Comparison of ENCODE assay signal across 31 cellular contexts in genomic region chr9:31574006-31574750, GRCh38.
DNase-seq lines count a peak whose midpoint lies in the region; ATAC-seq and TF ChIP-seq lines count a peak whose summit lies in the region.
"Had no signal": no experiment of that assay in that cellular context is flagged by ENCODE, and none has a peak within 500 bp of the region (broad histone marks: within the 10 kb centered on the region; RNA-seq: fewer than 3 reads in every experiment).

No MANE protein-coding gene starts in this region.

- H3K4me3 ChIP-seq in trophoblast cell (ENCODE audit: low read depth, low read length), result no peak overlapping the region
- H3K4me3 ChIP-seq: adrenal gland; BLaER1 treated with 17β-estradiol and CSF1 and Interleukin-3, amounts not matched to agents 10 nM and 100 nM; mucosa of descending colon; neural progenitor cell; psoas muscle had no signal

- H3K9me3 ChIP-seq in trophoblast cell (ENCODE audit: insufficient read depth, low read depth, low read length), result no peaks in the 10 kb centered on the region
- H3K9me3 ChIP-seq: adrenal gland; BLaER1 treated with 17β-estradiol and CSF1 and Interleukin-3, amounts not matched to agents 10 nM and 100 nM; mucosa of descending colon; psoas muscle had no signal

- 100% methylated on average over 2 of the region's 4 CpGs for WGBS in trophoblast cell (ENCODE audit: extremely low coverage, insufficient coverage, insufficient read length)

- H3K14ac ChIP-seq in trophoblast cell (ENCODE audit: low read length), result no peak overlapping the region

- no peak overlapping the region for H4K8ac ChIP-seq in trophoblast cell (ENCODE audit: low read depth, low read length)

- H2BK120ac ChIP-seq in trophoblast cell (ENCODE audit: insufficient read depth, low read length, poor library complexity), result no peak overlapping the region

- peak overlapping the region; percentile 20 for H3K4me2 ChIP-seq in trophoblast cell (ENCODE audit: low read length)
- H3K4me2 ChIP-seq: BLaER1 treated with 17β-estradiol and CSF1 and Interleukin-3, amounts not matched to agents 10 nM and 100 nM; neural progenitor cell had no signal

- H4K91ac ChIP-seq in trophoblast cell (ENCODE audit: low read depth, low read length), result no peak overlapping the region

- H2BK12ac ChIP-seq in trophoblast cell (ENCODE audit: low read length), result no peak overlapping the region

- H3K27me3 ChIP-seq in foreskin keratinocyte, result no peaks in the 10 kb centered on the region
- H3K27me3 ChIP-seq in trophoblast cell (ENCODE audit: insufficient read depth, low read length), result no peaks in the 10 kb centered on the region
- H3K27me3 ChIP-seq: adrenal gland; BLaER1 treated with 17β-estradiol and CSF1 and Interleukin-3, amounts not matched to agents 10 nM and 100 nM; neural progenitor cell had no signal

- no peak for TF ChIP-seq CTCF in foreskin keratinocyte (conservative IDR thresholded peaks at IDR 0.05)

- DNase-seq in LHCN-M2 (ENCODE audit: low read depth), result peak; percentile 91
- peak; percentile 65 for DNase-seq in amniotic epithelial cell (ENCODE audit: low read depth)
- peak; percentile 74 to 86 for DNase-seq in foreskin keratinocyte
- DNase-seq in trophoblast cell, result peak; percentile 24 to 65
- DNase-seq in activated naive CD4-positive, alpha-beta T cell (lab: John Stamatoyannopoulos, UW), result no peak
- no peak for DNase-seq in SIG-M5 (lab: John Stamatoyannopoulos, UW)
- no peak for DNase-seq in stimulated activated CD4-positive, alpha-beta T cell treated with anti-CD3 and anti-CD28 coated beads, Interleukin-12 subunit alpha, Interleukin-12 subunit beta, amount 100 ng/mL, for 4 hours
- DNase-seq in ecto neural progenitor cell (ENCODE audit: low spot score), result no peak
- DNase-seq: ACHN; activated CD4-positive, CD25-positive, alpha-beta regulatory T cell treated with anti-CD3 and anti-CD28 coated beads, Interleukin-2, amount 50 U/mL, for 72 hours; activated CD8-positive, alpha-beta memory T cell treated with anti-CD3 and anti-CD28 coated beads for 24 hours; activated T-cell treated with anti-CD3 and anti-CD28 coated beads, Interleukin-2, amount 50 U/mL, for 1 hour; adrenal gland; caudate nucleus; COR-L47; DND-41; GOT3; MM.1S; mucosa of descending colon; NCI-H1417; NCI-H2081 treated with DMSO at 0.1 percent for 48 hours; NCI-H446 treated with DMSO at 0.1 percent for 48 hours; OCI-M1; psoas muscle; Right ventricle myocardium superior; stimulated activated CD4-positive, alpha-beta T cell treated with anti-CD3 and anti-CD28 coated beads, Interleukin-1b, Interleukin-23, amount 100 ng/mL, for 48 hours; SW 1271; T1000 had no signal

- no peak overlapping the region for H2AK5ac ChIP-seq in trophoblast cell (ENCODE audit: low read length)

- ATAC-seq in foreskin keratinocyte, result peak; percentile 97
- ATAC-seq: left lobe of liver, mucosa of descending colon, psoas muscle had no signal

- no peak overlapping the region for H3K4ac ChIP-seq in trophoblast cell (ENCODE audit: low read depth, low read length)

- H2AFZ ChIP-seq in trophoblast cell (ENCODE audit: insufficient read depth, low read length, poor library complexity), result no peak overlapping the region
- H2AFZ ChIP-seq: neural progenitor cell had no signal

- H3K23ac ChIP-seq in trophoblast cell (ENCODE audit: low read length), result no peak overlapping the region

- H4K12ac ChIP-seq in trophoblast cell (ENCODE audit: low read depth, low read length), result no peak overlapping the region

- no peak overlapping the region for H3K18ac ChIP-seq in trophoblast cell (ENCODE audit: low read length)

- H3K79me2 ChIP-seq in trophoblast cell (ENCODE audit: control insufficient read depth, insufficient read depth, low read length, poor library complexity), result no peaks in the 10 kb centered on the region

- no peak overlapping the region for H3K9ac ChIP-seq in trophoblast cell (ENCODE audit: low read length)
- H3K9ac ChIP-seq: BLaER1 treated with 17β-estradiol and CSF1 and Interleukin-3, amounts not matched to agents 10 nM and 100 nM; neural progenitor cell had no signal

- peak overlapping the region; percentile 44 for H3K27ac ChIP-seq in foreskin keratinocyte
- no peak overlapping the region for H3K27ac ChIP-seq in trophoblast cell (ENCODE audit: low read depth, low read length)
- H3K27ac ChIP-seq: adrenal gland; BLaER1 treated with 17β-estradiol and CSF1 and Interleukin-3, amounts not matched to agents 10 nM and 100 nM; neural progenitor cell; psoas muscle had no signal

- no peak overlapping the region for H2BK5ac ChIP-seq in trophoblast cell (ENCODE audit: low read depth, low read length, poor library complexity)

- H3K79me1 ChIP-seq in trophoblast cell (ENCODE audit: low read length), result no peaks in the 10 kb centered on the region

- no peaks in the 10 kb centered on the region for H3K36me3 ChIP-seq in trophoblast cell (ENCODE audit: control insufficient read depth in 1 of 2, insufficient read depth in 2 of 2, low read length in 2 of 2)
- H3K36me3 ChIP-seq: adrenal gland; BLaER1 treated with 17β-estradiol and CSF1 and Interleukin-3, amounts not matched to agents 10 nM and 100 nM; neural progenitor cell had no signal

- H3K4me1 ChIP-seq in foreskin keratinocyte (peaks cover 19% of the 10 kb centered on the region), trophoblast cell (ENCODE audit: control insufficient read depth in 1 of 2, insufficient read depth in 2 of 2, low read length in 2 of 2) (peaks cover 2 to 6% of the 10 kb centered on the region in 2 experiments)
- H3K4me1 ChIP-seq: adrenal gland; BLaER1 treated with 17β-estradiol and CSF1 and Interleukin-3, amounts not matched to agents 10 nM and 100 nM; neural progenitor cell; psoas muscle had no signal

Comparison
In these comparisons a context has a peak if more than half of its experiments do, and no peak if none do; other contexts are left out.
1. DNase-seq: peak in LHCN-M2 (single experiment), amniotic epithelial cell (single experiment), foreskin keratinocyte (2 of 2) and trophoblast cell (2 of 2); none in activated naive CD4-positive, alpha-beta T cell (0 of 4), SIG-M5 (single experiment), stimulated activated CD4-positive, alpha-beta T cell treated with anti-CD3 and anti-CD28 coated beads, Interleukin-12 subunit alpha, Interleukin-12 subunit beta, amount 100 ng/mL, for 4 hours (single experiment) and ecto neural progenitor cell (single experiment).